ENCODE assay signal across 1 cellular context in genomic region chr1:202031796-202032195, GRCh38.
TF ChIP-seq lines count a peak whose summit lies in the region.

No MANE protein-coding gene starts in this region.

TF ChIP-seq in HepG2, 621 proteins besides CTCF, POLR2A, EP300 and RAD21:
- 0 out of 2 replicates have a peak, but pooled peaks have one; percentile 16 for TF ChIP-seq GATAD2A (CRISPR knock-in tag; IDR thresholded peaks at IDR 0.05)
- no peak for TF ChIP-seq MTF2 (CRISPR knock-in tag; IDR thresholded peaks at IDR 0.05; ENCODE audit: borderline replicate concordance)
TF ChIP-seq in HepG2: peak in this region for 1.
